ENCODE assay signal across 8 cellular contexts in genomic region chr19:44914436-44915206, GRCh38. TPM values are rescaled to one million over a fixed set of nuclear protein-coding genes. Genes with fewer than 3 reads are reported as not detected.
A peak's percentile ranks its signal among the peaks of the same experiment; 100 is the strongest.
DNase-seq lines count a peak whose midpoint lies in the region; ATAC-seq and TF ChIP-seq lines count a peak whose summit lies in the region.
"Not testable (repeated sequence)": the region's sequence is repeated elsewhere in the genome, so short reads cannot be mapped to it uniquely, and the experiment has no call there.

Gene APOC1 (plus strand): TSS chr19:44914608. CDS start chr19:44914892, 284 bp downstream.

- H3F3A ChIP-seq in GM23338 (replicated peaks; ENCODE audit: low read depth): not testable (repeated sequence)

- H3K4me3 Mint-ChIP-seq in GM23338 (peak within 1 kb of the TSS; percentile 89), naive B cell (peak within 1 kb of the TSS; percentile 72 to 98 (median 95))
- peak within 1 kb of the TSS; percentile 94 for H3K4me3 Mint-ChIP-seq in activated T-helper 1 cell treated with anti-CD3 and anti-CD28 coated beads, Interleukin-12 subunit alpha, Interleukin-12 subunit beta, Interleukin-2, Interleukin-4 antibody, amounts not matched to agents 30 ng/mL and 10 ng/mL and 1 ng/mL, durations not matched to agents 14 hours and 24 hours and 36 hours

- H3K27me3 Mint-ChIP-seq in GM23338 (ENCODE audit: insufficient read depth, low read depth, poor library complexity) (peaks cover 15% of the 10 kb centered on the region), naive B cell (peaks cover 8 to 44% (median 41%) of the 10 kb centered on the region in 3 donors)
- H3K27me3 Mint-ChIP-seq in activated T-helper 1 cell treated with anti-CD3 and anti-CD28 coated beads, Interleukin-12 subunit alpha, Interleukin-12 subunit beta, Interleukin-2, Interleukin-4 antibody, amounts not matched to agents 30 ng/mL and 10 ng/mL and 1 ng/mL, durations not matched to agents 14 hours and 24 hours and 36 hours (ENCODE audit: insufficient read depth): peaks cover 20% of the 10 kb centered on the region

- H4K20me1 ChIP-seq in GM23338 (replicated peaks; ENCODE audit: insufficient read depth): not testable (repeated sequence)

- H3K36me3 ChIP-seq in GM23338 (ENCODE audit: insufficient read depth): not testable (repeated sequence)

- peaks cover 34% of the 10 kb centered on the region for H3K4me1 Mint-ChIP-seq in GM23338
- H3K4me1 Mint-ChIP-seq in activated T-helper 1 cell treated with anti-CD3 and anti-CD28 coated beads, Interleukin-12 subunit alpha, Interleukin-12 subunit beta, Interleukin-2, Interleukin-4 antibody, amounts not matched to agents 30 ng/mL and 10 ng/mL and 1 ng/mL, durations not matched to agents 14 hours and 24 hours and 36 hours (ENCODE audit: low read depth): peaks cover 24% of the 10 kb centered on the region
- H3K4me1 Mint-ChIP-seq in naive B cell: peaks cover 11 to 15% (median 12%) of the 10 kb centered on the region in 3 donors

- intact Hi-C loops in activated T-helper 1 cell treated with anti-CD3 and anti-CD28 coated beads, Interleukin-12 subunit alpha, Interleukin-12 subunit beta, Interleukin-2, Interleukin-4 antibody, amounts not matched to agents 30 ng/mL and 10 ng/mL and 1 ng/mL, durations not matched to agents 14 hours and 24 hours and 36 hours (cut with micrococcal nuclease): loop anchor here (1.0 kb wide), 3 partner anchors 13 to 40 kb away; no protein-coding TSS in a partner anchor

- H3K4me3 ChIP-seq in GM23338 (peak within 1 kb of the TSS; percentile 74), fibroblast of mammary gland (ENCODE audit: control insufficient read depth, low read depth, low read length) (peak within 1 kb of the TSS; percentile 58)

- peaks cover 22% of the 10 kb centered on the region for H3K4me1 ChIP-seq in GM23338 (ENCODE audit: insufficient read depth)

- H3K9me2 ChIP-seq in GM23338 (ENCODE audit: insufficient read depth): not testable (repeated sequence)

- H3K27ac ChIP-seq in GM23338 (ENCODE audit: low read depth): peak within 1 kb of the TSS; percentile 95

- H3K27me3 ChIP-seq in GM23338 (ENCODE audit: insufficient read depth): not testable (repeated sequence)

- peak; percentile 89 for ATAC-seq in GM23338
- ATAC-seq in naive B cell (ENCODE audit: low read depth in 2 of 2): peak; percentile 97

- TF ChIP-seq CTCF in GM23338 (conservative IDR thresholded peaks at IDR 0.05; ENCODE audit: low read depth in 2 of 2); fibroblast of mammary gland (conservative IDR thresholded peaks at IDR 0.05; ENCODE audit: control insufficient read depth, insufficient read depth, low read depth, low read length): not testable (repeated sequence)

- not testable (repeated sequence) for H3K36me3 Mint-ChIP-seq in GM23338 (ENCODE audit: low read depth); activated T-helper 1 cell treated with anti-CD3 and anti-CD28 coated beads, Interleukin-12 subunit alpha, Interleukin-12 subunit beta, Interleukin-2, Interleukin-4 antibody, amounts not matched to agents 30 ng/mL and 10 ng/mL and 1 ng/mL, durations not matched to agents 14 hours and 24 hours and 36 hours (ENCODE audit: low read depth); naive B cell

- H3K79me2 ChIP-seq in GM23338 (replicated peaks; ENCODE audit: insufficient read depth): not testable (repeated sequence)

- not testable (repeated sequence) for H3K9me3 Mint-ChIP-seq in GM23338; activated T-helper 1 cell treated with anti-CD3 and anti-CD28 coated beads, Interleukin-12 subunit alpha, Interleukin-12 subunit beta, Interleukin-2, Interleukin-4 antibody, amounts not matched to agents 30 ng/mL and 10 ng/mL and 1 ng/mL, durations not matched to agents 14 hours and 24 hours and 36 hours; naive B cell

- H3K27ac Mint-ChIP-seq in GM23338 (peak within 1 kb of the TSS; percentile 99), naive B cell (peak within 1 kb of the TSS in 5 of 6 donors; percentile 26 to 93 (median 84))
- peak within 1 kb of the TSS; percentile 92 for H3K27ac Mint-ChIP-seq in activated T-helper 1 cell treated with anti-CD3 and anti-CD28 coated beads, Interleukin-12 subunit alpha, Interleukin-12 subunit beta, Interleukin-2, Interleukin-4 antibody, amounts not matched to agents 30 ng/mL and 10 ng/mL and 1 ng/mL, durations not matched to agents 14 hours and 24 hours and 36 hours

- peak; percentile 81 for DNase-seq in DMS153 treated with DMSO at 0.1 percent for 48 hours (lab: John Stamatoyannopoulos, UW; ENCODE audit: unreplicated experiment)
- peak; percentile 95 for DNase-seq in GM23338 (ENCODE audit: low spot score)
- DNase-seq in LHCN-M2 (ENCODE audit: low read depth): peak; percentile 71
- DNase-seq in RKO (ENCODE audit: low spot score): peak; percentile 89
- peak; percentile 74 for DNase-seq in activated T-helper 1 cell treated with anti-CD3 and anti-CD28 coated beads, Interleukin-12 subunit alpha, Interleukin-12 subunit beta, Interleukin-2, Interleukin-4 antibody, amounts not matched to agents 30 ng/mL and 10 ng/mL and 1 ng/mL, durations not matched to agents 14 hours and 24 hours and 36 hours (ENCODE audit: low spot score)
- peak; percentile 83 for DNase-seq in fibroblast of mammary gland (ENCODE audit: low read depth)
- DNase-seq in naive B cell: peak; percentile 74
- peak; percentile 50 for DNase-seq in stimulated activated CD8-positive, alpha-beta memory T cell treated with anti-CD3 and anti-CD28 coated beads, Interleukin-7, amount 100 ng/mL, for 24 hours (ENCODE audit: low read depth)

- peak within 1 kb of the TSS; percentile 87 for H2AFZ ChIP-seq in GM23338

- peak within 1 kb of the TSS; percentile 90 for H3K4me2 ChIP-seq in GM23338

TF ChIP-seq in GM23338, 12 proteins besides CTCF, POLR2A, EP300 and RAD21:
- TF ChIP-seq CREB1 (CRISPR knock-in tag; IDR thresholded peaks at IDR 0.05; ENCODE audit: low read depth) (peak; percentile 95), POLR2AphosphoS5 (IDR thresholded peaks at IDR 0.05; ENCODE audit: low read depth) (peak; percentile 64)

RNA-seq across cellular contexts. Expression of gene APOC1, which starts in this region (rescaled TPM):
- 25.4 and 26.8 TPM in 2 replicates for total RNA-seq in GM23338 (2014; rRNA removed; shearing (Covaris generic))
- 221 and 252 TPM in 2 replicates for polyA plus RNA-seq in GM23338 (2016; fragmentation: Nextera tagmentation; extraction: Ambion mirVana)
- 2.5 and 5.1 TPM in 2 replicates for total RNA-seq in LHCN-M2 (2014; rRNA removed)
- 2.1 TPM for polyA plus RNA-seq in LHCN-M2 (2012)
- total RNA-seq in activated T-helper 1 cell treated with anti-CD3 and anti-CD28 coated beads, Interleukin-12 subunit alpha, Interleukin-12 subunit beta, Interleukin-2, Interleukin-4 antibody, amounts not matched to agents 30 ng/mL and 10 ng/mL and 1 ng/mL, durations not matched to agents 14 hours and 24 hours and 36 hours: 1.2 TPM in 1 of 2 replicates, not detected in the other
- polyA plus RNA-seq in naive B cell (ENCODE audit: low read depth in 6 of 6): not detected

Comparison
In these comparisons a context has a peak if more than half of its experiments do, and no peak if none do; other contexts are left out.
1. Peak in every context shown above with its lines: DNase-seq, ATAC-seq, H3K4me3 ChIP-seq and H3K27ac ChIP-seq.
2. RNA of gene APOC1 (polyA plus RNA-seq): 221 to 252 TPM in GM23338; not detected in naive B cell; every median in the first group is over 100 times any median in the second.
3. Peak in DNase-seq and ATAC-seq in naive B cell; RNA of the gene not detected or under 1 TPM.